ENCODE assay signal across 1 cellular context in the genomic region with DNA sequence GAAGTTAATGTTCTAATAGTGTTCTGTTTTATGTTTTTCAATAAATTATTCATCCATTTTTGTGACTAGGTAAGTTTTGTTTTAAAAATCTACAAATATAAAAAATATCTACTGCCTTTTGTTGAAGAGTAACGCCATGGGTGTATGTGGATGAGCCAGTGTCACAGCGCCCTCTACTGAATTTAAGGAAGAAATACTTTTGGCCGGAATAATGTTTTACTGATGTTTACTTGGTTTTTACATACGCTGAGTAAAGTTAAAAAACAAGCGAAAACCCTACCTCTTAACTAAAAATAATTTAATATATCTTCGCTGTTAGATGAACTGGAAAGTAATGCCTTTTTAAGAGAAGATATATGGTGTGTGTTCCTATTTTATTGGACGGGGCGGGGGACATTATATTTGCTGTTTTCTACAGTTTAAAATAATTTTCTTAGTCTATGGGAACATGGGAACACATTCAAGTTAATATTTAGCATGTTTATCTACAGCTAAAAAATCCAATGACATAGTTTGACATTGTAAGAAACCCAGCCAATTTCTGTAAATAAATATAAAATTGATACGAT.
TF ChIP-seq lines count a peak whose summit lies in the region.

No MANE protein-coding gene starts in this region.

TF ChIP-seq in H1, 55 proteins besides CTCF, POLR2A, EP300 and RAD21:
- TF ChIP-seq, protein P1, sequence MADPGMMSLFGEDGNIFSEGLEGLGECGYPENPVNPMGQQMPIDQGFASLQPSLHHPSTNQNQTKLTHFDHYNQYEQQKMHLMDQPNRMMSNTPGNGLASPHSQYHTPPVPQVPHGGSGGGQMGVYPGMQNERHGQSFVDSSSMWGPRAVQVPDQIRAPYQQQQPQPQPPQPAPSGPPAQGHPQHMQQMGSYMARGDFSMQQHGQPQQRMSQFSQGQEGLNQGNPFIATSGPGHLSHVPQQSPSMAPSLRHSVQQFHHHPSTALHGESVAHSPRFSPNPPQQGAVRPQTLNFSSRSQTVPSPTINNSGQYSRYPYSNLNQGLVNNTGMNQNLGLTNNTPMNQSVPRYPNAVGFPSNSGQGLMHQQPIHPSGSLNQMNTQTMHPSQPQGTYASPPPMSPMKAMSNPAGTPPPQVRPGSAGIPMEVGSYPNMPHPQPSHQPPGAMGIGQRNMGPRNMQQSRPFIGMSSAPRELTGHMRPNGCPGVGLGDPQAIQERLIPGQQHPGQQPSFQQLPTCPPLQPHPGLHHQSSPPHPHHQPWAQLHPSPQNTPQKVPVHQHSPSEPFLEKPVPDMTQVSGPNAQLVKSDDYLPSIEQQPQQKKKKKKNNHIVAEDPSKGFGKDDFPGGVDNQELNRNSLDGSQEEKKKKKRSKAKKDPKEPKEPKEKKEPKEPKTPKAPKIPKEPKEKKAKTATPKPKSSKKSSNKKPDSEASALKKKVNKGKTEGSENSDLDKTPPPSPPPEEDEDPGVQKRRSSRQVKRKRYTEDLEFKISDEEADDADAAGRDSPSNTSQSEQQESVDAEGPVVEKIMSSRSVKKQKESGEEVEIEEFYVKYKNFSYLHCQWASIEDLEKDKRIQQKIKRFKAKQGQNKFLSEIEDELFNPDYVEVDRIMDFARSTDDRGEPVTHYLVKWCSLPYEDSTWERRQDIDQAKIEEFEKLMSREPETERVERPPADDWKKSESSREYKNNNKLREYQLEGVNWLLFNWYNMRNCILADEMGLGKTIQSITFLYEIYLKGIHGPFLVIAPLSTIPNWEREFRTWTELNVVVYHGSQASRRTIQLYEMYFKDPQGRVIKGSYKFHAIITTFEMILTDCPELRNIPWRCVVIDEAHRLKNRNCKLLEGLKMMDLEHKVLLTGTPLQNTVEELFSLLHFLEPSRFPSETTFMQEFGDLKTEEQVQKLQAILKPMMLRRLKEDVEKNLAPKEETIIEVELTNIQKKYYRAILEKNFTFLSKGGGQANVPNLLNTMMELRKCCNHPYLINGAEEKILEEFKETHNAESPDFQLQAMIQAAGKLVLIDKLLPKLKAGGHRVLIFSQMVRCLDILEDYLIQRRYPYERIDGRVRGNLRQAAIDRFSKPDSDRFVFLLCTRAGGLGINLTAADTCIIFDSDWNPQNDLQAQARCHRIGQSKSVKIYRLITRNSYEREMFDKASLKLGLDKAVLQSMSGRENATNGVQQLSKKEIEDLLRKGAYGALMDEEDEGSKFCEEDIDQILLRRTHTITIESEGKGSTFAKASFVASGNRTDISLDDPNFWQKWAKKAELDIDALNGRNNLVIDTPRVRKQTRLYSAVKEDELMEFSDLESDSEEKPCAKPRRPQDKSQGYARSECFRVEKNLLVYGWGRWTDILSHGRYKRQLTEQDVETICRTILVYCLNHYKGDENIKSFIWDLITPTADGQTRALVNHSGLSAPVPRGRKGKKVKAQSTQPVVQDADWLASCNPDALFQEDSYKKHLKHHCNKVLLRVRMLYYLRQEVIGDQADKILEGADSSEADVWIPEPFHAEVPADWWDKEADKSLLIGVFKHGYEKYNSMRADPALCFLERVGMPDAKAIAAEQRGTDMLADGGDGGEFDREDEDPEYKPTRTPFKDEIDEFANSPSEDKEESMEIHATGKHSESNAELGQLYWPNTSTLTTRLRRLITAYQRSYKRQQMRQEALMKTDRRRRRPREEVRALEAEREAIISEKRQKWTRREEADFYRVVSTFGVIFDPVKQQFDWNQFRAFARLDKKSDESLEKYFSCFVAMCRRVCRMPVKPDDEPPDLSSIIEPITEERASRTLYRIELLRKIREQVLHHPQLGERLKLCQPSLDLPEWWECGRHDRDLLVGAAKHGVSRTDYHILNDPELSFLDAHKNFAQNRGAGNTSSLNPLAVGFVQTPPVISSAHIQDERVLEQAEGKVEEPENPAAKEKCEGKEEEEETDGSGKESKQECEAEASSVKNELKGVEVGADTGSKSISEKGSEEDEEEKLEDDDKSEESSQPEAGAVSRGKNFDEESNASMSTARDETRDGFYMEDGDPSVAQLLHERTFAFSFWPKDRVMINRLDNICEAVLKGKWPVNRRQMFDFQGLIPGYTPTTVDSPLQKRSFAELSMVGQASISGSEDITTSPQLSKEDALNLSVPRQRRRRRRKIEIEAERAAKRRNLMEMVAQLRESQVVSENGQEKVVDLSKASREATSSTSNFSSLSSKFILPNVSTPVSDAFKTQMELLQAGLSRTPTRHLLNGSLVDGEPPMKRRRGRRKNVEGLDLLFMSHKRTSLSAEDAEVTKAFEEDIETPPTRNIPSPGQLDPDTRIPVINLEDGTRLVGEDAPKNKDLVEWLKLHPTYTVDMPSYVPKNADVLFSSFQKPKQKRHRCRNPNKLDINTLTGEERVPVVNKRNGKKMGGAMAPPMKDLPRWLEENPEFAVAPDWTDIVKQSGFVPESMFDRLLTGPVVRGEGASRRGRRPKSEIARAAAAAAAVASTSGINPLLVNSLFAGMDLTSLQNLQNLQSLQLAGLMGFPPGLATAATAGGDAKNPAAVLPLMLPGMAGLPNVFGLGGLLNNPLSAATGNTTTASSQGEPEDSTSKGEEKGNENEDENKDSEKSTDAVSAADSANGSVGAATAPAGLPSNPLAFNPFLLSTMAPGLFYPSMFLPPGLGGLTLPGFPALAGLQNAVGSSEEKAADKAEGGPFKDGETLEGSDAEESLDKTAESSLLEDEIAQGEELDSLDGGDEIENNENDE (IDR thresholded peaks at IDR 0.05; ENCODE audit: insufficient replicate concordance, low read length) = peak; percentile 53
- no peak for TF ChIP-seq HDAC6 (IDR thresholded peaks at IDR 0.05; ENCODE audit: low read depth, low read length)
- TF ChIP-seq RBBP5 (IDR thresholded peaks at IDR 0.05; ENCODE audit: borderline replicate concordance, low read depth, low read length) = no peak
- TF ChIP-seq CEBPB (IDR thresholded peaks at IDR 0.05; ENCODE audit: low read depth, low read length) = no peak
- no peak for TF ChIP-seq SAP30 (IDR thresholded peaks at IDR 0.05; ENCODE audit: insufficient read depth, insufficient replicate concordance, low read length)
- no peak for TF ChIP-seq HDAC2 (IDR thresholded peaks at IDR 0.05; ENCODE audit: borderline replicate concordance in 1 of 2, low read depth in 2 of 2, low read length in 2 of 2)
- TF ChIP-seq ASH2L (IDR thresholded peaks at IDR 0.05; ENCODE audit: low read length) = no peak
